In the genomic region with DNA sequence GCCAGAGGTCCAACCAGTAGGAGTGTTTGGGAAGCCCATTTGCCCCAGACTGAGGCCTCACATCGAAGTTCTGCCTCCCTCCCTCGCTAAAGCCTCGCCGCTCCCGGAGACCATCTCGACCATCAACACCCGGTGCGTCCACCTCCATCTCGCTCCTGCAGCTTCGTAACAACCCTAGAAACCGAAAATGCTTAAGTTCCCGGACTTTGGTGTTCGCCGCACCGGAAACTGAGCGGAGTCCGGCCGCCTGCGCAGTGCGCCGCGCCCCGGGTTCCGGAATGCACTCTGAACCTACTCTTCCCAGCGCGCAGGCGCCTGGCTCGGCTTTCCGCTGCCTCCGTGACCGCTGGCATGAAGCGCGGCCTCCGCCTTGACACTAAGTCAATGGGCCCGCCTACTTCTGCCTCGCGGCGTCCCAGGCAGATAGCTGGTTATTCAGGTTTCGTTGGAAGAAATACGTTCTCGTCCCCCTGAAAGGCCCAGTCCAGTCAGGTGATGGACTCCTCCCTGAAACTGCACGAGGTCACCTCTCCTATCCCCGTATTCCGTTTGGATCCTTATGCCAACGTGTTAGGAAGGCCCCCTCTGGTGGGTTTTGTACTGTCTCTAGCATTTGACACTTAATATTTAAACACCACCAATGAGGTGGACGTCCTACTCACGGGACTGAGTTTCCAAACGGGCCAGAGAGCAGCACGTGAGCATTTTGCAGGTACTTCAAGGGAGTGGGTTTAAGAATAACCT, we compare ENCODE assay signal across 8 cellular contexts. TPM values are rescaled to one million over a fixed set of nuclear protein-coding genes. Genes with fewer than 3 reads are reported as not detected.
DNase-seq lines count a peak whose midpoint lies in the region; ATAC-seq and TF ChIP-seq lines count a peak whose summit lies in the region.

No MANE protein-coding gene starts in this region.

- POLR2A ChIA-PET in T-cell (lab: Charles Lee), result interaction anchor here (0.6 to 1.7 kb wide), 5 partner anchors 9 to 257 kb away, joined by 4 to 10 read pairs (median 6); partner anchors contain the start of gene USP53 (in 1 of the 2)

- H3K27me3 ChIP-seq in mammary epithelial cell (ENCODE audit: insufficient read depth, low read length), result no peaks in the 10 kb centered on the region

- ATAC-seq in GM18861 (IDR thresholded peaks at IDR 0.05; ENCODE audit: unreplicated experiment), result peak; percentile 97
- peak; percentile 96 for ATAC-seq in HG03064 (IDR thresholded peaks at IDR 0.05; ENCODE audit: low read depth, unreplicated experiment)
- ATAC-seq in T-cell (replicated peaks in 1 of 4), result peak; percentile 94 to 98 (median 98)

- DNase-seq in T-cell (peak; percentile 79 to 92 (median 86)), mammary epithelial cell (peak; percentile 98), islet precursor cell (peak; percentile 99), NCI-H510A (lab: John Stamatoyannopoulos, UW) (no peak), NCI-H2227 (lab: John Stamatoyannopoulos, UW; ENCODE audit: unreplicated experiment) (no peak)
- DNase-seq in stimulated activated CD4-positive, alpha-beta T cell treated with anti-CD3 and anti-CD28 coated beads, Interleukin-15, amount 100 ng/mL, for 48 hours (ENCODE audit: low read depth in 2 of 2), result peak; percentile 88 to 90

- BruUV-seq in mammary epithelial cell (replicated peaks; lab: Mats Ljungman, UMichigan), result no TSS peak

- H3K4me1 Mint-ChIP-seq in T-cell, result peaks cover 29 to 45% (median 38%) of the 10 kb centered on the region in 3 donors

- peak overlapping the region; percentile 90 for H3K4me2 ChIP-seq in mammary epithelial cell (ENCODE audit: insufficient read depth, low read depth, low read length)

- H2AFZ ChIP-seq in mammary epithelial cell (ENCODE audit: low read depth, low read length), result peak overlapping the region; percentile 86

- peaks cover 42% of the 10 kb centered on the region for H3K79me2 ChIP-seq in mammary epithelial cell (ENCODE audit: insufficient read depth, low read length)

- TF ChIP-seq CTCF in mammary epithelial cell (conservative IDR thresholded peaks at IDR 0.05 in 1 of 2, IDR thresholded peaks at IDR 0.05 in 1 of 2; ENCODE audit: extremely low read depth in 1 of 2, insufficient read depth in 1 of 2, low read depth in 1 of 2, low read length in 2 of 2), result peak in 1 of 2 donors; percentile 9

- peaks cover 0 to 7% of the 10 kb centered on the region in 2 donors for H3K27me3 Mint-ChIP-seq in T-cell

- H3K27ac ChIP-seq in mammary epithelial cell (ENCODE audit: insufficient read depth, low read depth, low read length), result peak overlapping the region; percentile 92

- dilution Hi-C loops in mammary epithelial cell (cut with HindIII; ENCODE audit: low sequenced_read_pairs), result no loop called here

- H3K4me3 ChIP-seq in mammary epithelial cell (replicated peaks in 1 of 3; ENCODE audit: insufficient read depth in 1 of 3, low read depth in 2 of 3, low read length in 3 of 3), result peak overlapping the region; percentile 64 to 91 (median 84)

- peaks cover 8% of the 10 kb centered on the region for H3K36me3 ChIP-seq in mammary epithelial cell (ENCODE audit: insufficient read depth, low read length)

- H3K4me3 Mint-ChIP-seq in T-cell, result peak overlapping the region; percentile 93 to 99 (median 98)

- WGBS in mammary epithelial cell (ENCODE audit: low coverage, missing lambda C conversion rate), result 1% methylated on average over 37 of the region's 49 CpGs

- H3K9ac ChIP-seq in mammary epithelial cell (ENCODE audit: insufficient read depth, low read length), result peak overlapping the region; percentile 97

- no peaks in the 10 kb centered on the region for H3K9me3 ChIP-seq in mammary epithelial cell (replicated peaks; ENCODE audit: insufficient read depth, low read length)

- peaks cover 16% of the 10 kb centered on the region for H3K36me3 Mint-ChIP-seq in T-cell

- peak overlapping the region; percentile 96 to 97 for H3K27ac Mint-ChIP-seq in T-cell

- in situ Hi-C loops in mammary epithelial cell (cut with MboI; ENCODE audit: low sequenced_read_pairs in 2 of 2), result loop anchor here in 1 of 2 donors (5.0 to 25.0 kb wide), 3 partner anchors 187 to 462 kb away; no protein-coding TSS in a partner anchor

- peaks cover 3% of the 10 kb centered on the region for H3K4me1 ChIP-seq in mammary epithelial cell (ENCODE audit: insufficient read depth, low read length)

- intact Hi-C loops in mammary epithelial cell (cut with micrococcal nuclease), result no loop called here

- no peaks in the 10 kb centered on the region for H3K9me3 Mint-ChIP-seq in T-cell

- H4K20me1 ChIP-seq in mammary epithelial cell (ENCODE audit: insufficient read depth, low read length), result no peaks in the 10 kb centered on the region

- CTCF ChIA-PET in T-cell (lab: Charles Lee), result interaction anchor here (0.6 to 1.7 kb wide), 13 partner anchors 10 to 530 kb away, joined by 3 to 5 read pairs (median 3); no protein-coding TSS in a partner anchor
- CTCF ChIA-PET in mammary epithelial cell (lab: Charles Lee; ENCODE audit: low non-redundant PET), result interaction anchor here (0.7 kb wide), 1 partner anchor 311 kb away, joined by 4 read pairs; no protein-coding TSS in a partner anchor

RNA-seq across cellular contexts. Expression of gene FABP2, which starts 21.4 kb away (rescaled TPM):
- not detected for total RNA-seq in T-cell
- not detected for total RNA-seq in mammary epithelial cell
- polyA plus RNA-seq in mammary epithelial cell, result not detected
- not detected for polyA minus RNA-seq in mammary epithelial cell

Comparison
In these comparisons a context has a peak if more than half of its experiments do, and no peak if none do; other contexts are left out.
1. DNase-seq: peak in T-cell (34 of 34), mammary epithelial cell (single experiment), islet precursor cell (single experiment) and stimulated activated CD4-positive, alpha-beta T cell treated with anti-CD3 and anti-CD28 coated beads, Interleukin-15, amount 100 ng/mL, for 48 hours (2 of 2); none in NCI-H510A (single experiment) and NCI-H2227 (single experiment).
2. Peak in every context shown above with its lines, with median percentiles within 50 percentile points of each other: ATAC-seq.